Comparison of ENCODE assay signal across 21 cellular contexts in genomic region chr11:130404727-130405126, GRCh38. TPM values are rescaled to one million over a fixed set of nuclear protein-coding genes. Genes with fewer than 3 reads are reported as not detected.
"Had no signal": no experiment of that assay in that cellular context is flagged by ENCODE, and none has a peak within 500 bp of the region (broad histone marks: within the 10 kb centered on the region; RNA-seq: fewer than 3 reads in every experiment).

No MANE protein-coding gene starts in this region.

- H3K4me3 ChIP-seq: body of pancreas, lower lobe of right lung, right atrium auricular region had no signal

- H3K27me3 ChIP-seq: body of pancreas, right atrium auricular region had no signal

- H3K9ac ChIP-seq: parathyroid adenoma had no signal

- H3K27ac ChIP-seq: parathyroid adenoma, VCaP had no signal

- H3K36me3 ChIP-seq: lower lobe of right lung, right atrium auricular region had no signal

- DNase-seq: activated CD4-positive, alpha-beta T cell treated with anti-CD3 and anti-CD28 coated beads for 4 hours; activated CD8-positive, alpha-beta T cell treated with anti-CD3 and anti-CD28 coated beads, Interleukin-2, amount 10 ng/mL, durations not matched to agents 7 days and 5 days; activated naive CD4-positive, alpha-beta T cell treated with anti-CD3 and anti-CD28 coated beads for 36 hours; activated T-cell treated with anti-CD3 and anti-CD28 coated beads for 4 hours; body of pancreas; effector memory CD8-positive, alpha-beta T cell; hypothalamus; immature natural killer cell; left cardiac atrium; lower lobe of right lung; midbrain; naive B cell; small intestine; substantia nigra; T-cell had no signal

- H3K4me1 ChIP-seq: parathyroid adenoma had no signal

- H3K9me3 ChIP-seq: body of pancreas, lower lobe of right lung, right atrium auricular region had no signal

RNA-seq across cellular contexts. Expression of gene ADAMTS8, which starts 23.7 kb away (rescaled TPM):
- total RNA-seq: activated CD8-positive, alpha-beta T cell treated with anti-CD3 and anti-CD28 coated beads, Interleukin-2, amount 10 ng/mL, durations not matched to agents 7 days and 5 days; activated naive CD4-positive, alpha-beta T cell treated with anti-CD3 and anti-CD28 coated beads for 36 hours; activated T-helper 17 cell treated with anti-CD3 and anti-CD28 coated beads, Interleukin-2, amount 50 U/mL, for 72 hours; epithelial cell of proximal tubule; glomerular endothelial cell had no signal

RNA-seq across cellular contexts. Expression of gene ADAMTS15, which starts 43.7 kb away (rescaled TPM):
- total RNA-seq: activated naive CD4-positive, alpha-beta T cell treated with anti-CD3 and anti-CD28 coated beads for 36 hours; activated T-helper 17 cell treated with anti-CD3 and anti-CD28 coated beads, Interleukin-2, amount 50 U/mL, for 72 hours had no signal
